Comparison of ENCODE assay signal across 1 cellular context in the genomic region with DNA sequence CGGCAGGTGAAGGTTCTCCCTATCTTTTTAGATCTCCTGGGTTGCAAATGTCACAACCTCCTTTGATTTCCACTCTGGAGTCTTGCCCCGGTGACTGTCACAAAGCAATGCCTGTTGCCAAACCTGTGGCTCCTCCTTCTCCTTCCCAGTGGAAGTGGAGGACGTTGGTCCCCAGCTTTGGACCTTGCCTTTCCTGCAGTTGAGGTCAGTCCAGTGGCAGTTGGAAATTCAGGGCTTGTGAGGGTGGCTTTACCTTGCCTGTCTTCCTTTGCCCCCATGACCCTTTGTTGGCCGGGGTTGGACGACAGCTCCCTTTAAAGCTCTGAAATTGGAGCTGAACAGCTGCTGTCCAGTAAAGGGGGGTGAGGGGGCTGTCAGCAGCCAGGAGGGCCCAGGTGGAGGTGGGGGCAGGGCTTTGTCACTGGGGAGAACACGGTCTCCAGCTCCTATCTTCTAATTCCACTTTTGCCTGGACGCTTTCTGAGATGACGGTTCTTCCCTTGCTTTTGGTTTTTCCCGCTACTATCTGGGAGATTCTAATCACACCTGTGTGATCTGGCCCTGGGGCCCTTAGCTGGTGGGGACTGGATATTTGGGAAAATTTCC.
TF ChIP-seq lines count a peak whose summit lies in the region.

No MANE protein-coding gene starts in this region.

TF ChIP-seq in K562, 482 proteins besides CTCF, POLR2A, EP300 and RAD21 (continued from another document):
- TF ChIP-seq, protein P1, sequence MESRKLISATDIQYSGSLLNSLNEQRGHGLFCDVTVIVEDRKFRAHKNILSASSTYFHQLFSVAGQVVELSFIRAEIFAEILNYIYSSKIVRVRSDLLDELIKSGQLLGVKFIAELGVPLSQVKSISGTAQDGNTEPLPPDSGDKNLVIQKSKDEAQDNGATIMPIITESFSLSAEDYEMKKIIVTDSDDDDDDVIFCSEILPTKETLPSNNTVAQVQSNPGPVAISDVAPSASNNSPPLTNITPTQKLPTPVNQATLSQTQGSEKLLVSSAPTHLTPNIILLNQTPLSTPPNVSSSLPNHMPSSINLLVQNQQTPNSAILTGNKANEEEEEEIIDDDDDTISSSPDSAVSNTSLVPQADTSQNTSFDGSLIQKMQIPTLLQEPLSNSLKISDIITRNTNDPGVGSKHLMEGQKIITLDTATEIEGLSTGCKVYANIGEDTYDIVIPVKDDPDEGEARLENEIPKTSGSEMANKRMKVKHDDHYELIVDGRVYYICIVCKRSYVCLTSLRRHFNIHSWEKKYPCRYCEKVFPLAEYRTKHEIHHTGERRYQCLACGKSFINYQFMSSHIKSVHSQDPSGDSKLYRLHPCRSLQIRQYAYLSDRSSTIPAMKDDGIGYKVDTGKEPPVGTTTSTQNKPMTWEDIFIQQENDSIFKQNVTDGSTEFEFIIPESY (CRISPR knock-in tag; IDR thresholded peaks at IDR 0.05), result no peak
TF ChIP-seq in K562: peak in this region for 1.
